ENCODE assay signal across 8 cellular contexts in genomic region chr1:247210386-247211117, GRCh38. TPM values are rescaled to one million over a fixed set of nuclear protein-coding genes. Genes with fewer than 3 reads are reported as not detected.
DNase-seq lines count a peak whose midpoint lies in the region; ATAC-seq, FAIRE-seq and TF ChIP-seq lines count a peak whose summit lies in the region.

No MANE protein-coding gene starts in this region.

- no peaks in the 10 kb centered on the region for H3K27me3 Mint-ChIP-seq in activated naive CD8-positive, alpha-beta T cell treated with anti-CD3 and anti-CD28 coated beads, Interleukin-2, amount 10 ng/mL, durations not matched to agents 7 days and 5 days

- H3K4me3 ChIP-seq in GM12864 (ENCODE audit: low read depth, low read length) (peak overlapping the region; percentile 88), pancreas (peak overlapping the region; percentile 73 to 97 (median 87)), tibial nerve (peak overlapping the region; percentile 88 to 98 (median 92))

- H3K27ac Mint-ChIP-seq in activated naive CD8-positive, alpha-beta T cell treated with anti-CD3 and anti-CD28 coated beads, Interleukin-2, amount 10 ng/mL, durations not matched to agents 7 days and 5 days, result peak overlapping the region; percentile 94

- peaks cover 46% of the 10 kb centered on the region for H3K36me3 Mint-ChIP-seq in activated naive CD8-positive, alpha-beta T cell treated with anti-CD3 and anti-CD28 coated beads, Interleukin-2, amount 10 ng/mL, durations not matched to agents 7 days and 5 days

- TF ChIP-seq CTCF in GM12864 (IDR thresholded peaks at IDR 0.05; ENCODE audit: low read depth, low read length, missing control alignments) (no peak), pancreas (IDR thresholded peaks at IDR 0.05) (no peak), tibial nerve (IDR thresholded peaks at IDR 0.05) (no peak)

- POLR2A ChIA-PET in activated naive CD8-positive, alpha-beta T cell treated with anti-CD3 and anti-CD28 coated beads, Interleukin-2, amount 10 ng/mL, durations not matched to agents 7 days and 5 days (lab: Charles Lee), result interaction anchor here (0.6 to 1.5 kb wide), 13 partner anchors 15 to 514 kb away, joined by 3 to 10 read pairs (median 3); partner anchors contain the start of genes AHCTF1, NLRP3, ZNF496 and ZNF669

- peak overlapping the region; percentile 51 to 81 (median 72) for H3K27ac ChIP-seq in pancreas
- peak overlapping the region; percentile 41 to 94 (median 90) for H3K27ac ChIP-seq in tibial nerve

- peak overlapping the region; percentile 89 for H3K4me3 Mint-ChIP-seq in activated naive CD8-positive, alpha-beta T cell treated with anti-CD3 and anti-CD28 coated beads, Interleukin-2, amount 10 ng/mL, durations not matched to agents 7 days and 5 days

- H3K9me3 Mint-ChIP-seq in activated naive CD8-positive, alpha-beta T cell treated with anti-CD3 and anti-CD28 coated beads, Interleukin-2, amount 10 ng/mL, durations not matched to agents 7 days and 5 days, result peaks cover 11% of the 10 kb centered on the region

- intact Hi-C loops in Right ventricle myocardium superior (cut with DNase I), result no loop called here
- intact Hi-C loops in pancreas (cut with DNase I), result no loop called here

- H3K27me3 ChIP-seq in pancreas (no peaks in the 10 kb centered on the region), tibial nerve (no peaks in the 10 kb centered on the region)

- H3K36me3 ChIP-seq in pancreas, result no peaks in the 10 kb centered on the region
- peaks cover 0 to 14% (median 0%) of the 10 kb centered on the region in 3 donors for H3K36me3 ChIP-seq in tibial nerve

- peak; percentile 54 to 75 for TF ChIP-seq POLR2A in tibial nerve (IDR thresholded peaks at IDR 0.05)

- peak; percentile 92 for FAIRE-seq in pancreas (lab: Jason Lieb, UNC)

- peaks cover 0 to 18% (median 5%) of the 10 kb centered on the region in 3 donors for H3K4me1 ChIP-seq in pancreas
- H3K4me1 ChIP-seq in tibial nerve, result peaks cover 0 to 34% (median 16%) of the 10 kb centered on the region in 4 donors

- WGBS in pancreas, 2 donors, result 0 to 1% methylated on average over 49 of the region's 49 CpGs
- WGBS in tibial nerve, 2 donors, result 0 to 2% methylated on average over 32 to 41 of the region's 49 CpGs

- H3K9me3 ChIP-seq in pancreas (no peaks in the 10 kb centered on the region), tibial nerve (no peaks in the 10 kb centered on the region)

- peak in 1 of 2 donors; percentile 87 for TF ChIP-seq EP300 in tibial nerve (IDR thresholded peaks at IDR 0.05)

- H3K4me1 Mint-ChIP-seq in activated naive CD8-positive, alpha-beta T cell treated with anti-CD3 and anti-CD28 coated beads, Interleukin-2, amount 10 ng/mL, durations not matched to agents 7 days and 5 days, result peaks cover 25% of the 10 kb centered on the region

- peak; percentile 88 for ATAC-seq in HG02678 (IDR thresholded peaks at IDR 0.05; ENCODE audit: unreplicated experiment)
- peak; percentile 98 for ATAC-seq in activated naive CD8-positive, alpha-beta T cell treated with anti-CD3 and anti-CD28 coated beads, Interleukin-2, amount 10 ng/mL, durations not matched to agents 7 days and 5 days (ENCODE audit: low read depth)
- peak; percentile 100 for ATAC-seq in Right ventricle myocardium superior (ENCODE audit: poor library complexity)
- ATAC-seq in pancreas, result peak; percentile 100

- DNase-seq in GM12864 (ENCODE audit: low read depth), result peak; percentile 89
- peak; percentile 82 for DNase-seq in NCI-H1105 treated with DMSO at 0.1 percent for 48 hours (lab: John Stamatoyannopoulos, UW)
- DNase-seq in SKM-1 treated with dmso at 0.1 percent for 144 hours (lab: John Stamatoyannopoulos, UW; ENCODE audit: unreplicated experiment), result peak; percentile 99
- DNase-seq in activated naive CD8-positive, alpha-beta T cell treated with anti-CD3 and anti-CD28 coated beads, Interleukin-2, amount 10 ng/mL, durations not matched to agents 7 days and 5 days, result peak; percentile 96
- DNase-seq in Right ventricle myocardium superior, result peak; percentile 99
- DNase-seq in pancreas, result peak; percentile 98
- peak; percentile 98 for DNase-seq in tibial nerve (ENCODE audit: low spot score in 2 of 2)

RNA-seq across cellular contexts. Expression of gene ZNF124, which starts 38.7 kb away (rescaled TPM):
- total RNA-seq in activated naive CD8-positive, alpha-beta T cell treated with anti-CD3 and anti-CD28 coated beads, Interleukin-2, amount 10 ng/mL, durations not matched to agents 7 days and 5 days, result 10 to 100 TPM; 28.6 to 29.0 TPM
- total RNA-seq in Right ventricle myocardium superior, result 6.7 TPM
- 10 to 100 TPM in 5 of 6 donors, 1 to 10 TPM in 1; 9.4 to 33.3 (median 18.3) TPM for total RNA-seq in pancreas
- polyA plus RNA-seq in pancreas, result 1 to 10 TPM; 1.1 to 2.7 TPM
- total RNA-seq in tibial nerve, result 10 to 100 TPM; 11.1 to 34.1 (median 15.6) TPM

RNA-seq across cellular contexts. Expression of gene VN1R5, which starts 45.3 kb away (rescaled TPM):
- not detected for total RNA-seq in activated naive CD8-positive, alpha-beta T cell treated with anti-CD3 and anti-CD28 coated beads, Interleukin-2, amount 10 ng/mL, durations not matched to agents 7 days and 5 days
- total RNA-seq in Right ventricle myocardium superior (not detected), pancreas (not detected), tibial nerve (not detected)
- not detected for polyA plus RNA-seq in pancreas

Comparison
In these comparisons a context has a peak if more than half of its experiments do, and no peak if none do; other contexts are left out.
1. Peak in every context shown above with its lines: DNase-seq, ATAC-seq, H3K4me3 ChIP-seq and H3K27ac ChIP-seq.